In genomic region chr12:56632701-56633464, GRCh38 we compare ENCODE assay signal across 8 cellular contexts. TPM values are rescaled to one million over a fixed set of nuclear protein-coding genes. Genes with fewer than 3 reads are reported as not detected.
DNase-seq lines count a peak whose midpoint lies in the region; ATAC-seq and TF ChIP-seq lines count a peak whose summit lies in the region.

No MANE protein-coding gene starts in this region.

- H3K27me3 Mint-ChIP-seq in activated CD8-positive, alpha-beta memory T cell treated with anti-CD3 and anti-CD28 coated beads, Interleukin-2, amount 10 ng/mL, durations not matched to agents 7 days and 5 days: no peaks in the 10 kb centered on the region

- peaks cover 64% of the 10 kb centered on the region for H3K4me1 Mint-ChIP-seq in activated CD8-positive, alpha-beta memory T cell treated with anti-CD3 and anti-CD28 coated beads, Interleukin-2, amount 10 ng/mL, durations not matched to agents 7 days and 5 days

- TF ChIP-seq CTCF in right lobe of liver (IDR thresholded peaks at IDR 0.05): no peak
- TF ChIP-seq CTCF in tibial artery (IDR thresholded peaks at IDR 0.05): no peak

- peak overlapping the region; percentile 55 for H3K4me3 Mint-ChIP-seq in activated CD8-positive, alpha-beta memory T cell treated with anti-CD3 and anti-CD28 coated beads, Interleukin-2, amount 10 ng/mL, durations not matched to agents 7 days and 5 days

- no peak for TF ChIP-seq POLR2A in right lobe of liver (IDR thresholded peaks at IDR 0.05)

- no peak for ATAC-seq in activated CD8-positive, alpha-beta memory T cell treated with anti-CD3 and anti-CD28 coated beads, Interleukin-2, amount 10 ng/mL, durations not matched to agents 7 days and 5 days
- ATAC-seq in right lobe of liver: no peak

- H3K9me3 Mint-ChIP-seq in activated CD8-positive, alpha-beta memory T cell treated with anti-CD3 and anti-CD28 coated beads, Interleukin-2, amount 10 ng/mL, durations not matched to agents 7 days and 5 days (ENCODE audit: low read depth): no peaks in the 10 kb centered on the region

- H3K4me3 ChIP-seq in right lobe of liver (peak overlapping the region in 1 of 3 donors; percentile 4), tibial artery (peak overlapping the region; percentile 63 to 86)

- DNase-seq in activated CD8-positive, alpha-beta memory T cell treated with anti-CD3 and anti-CD28 coated beads, Interleukin-2, amount 10 ng/mL, durations not matched to agents 7 days and 5 days: no peak
- DNase-seq in activated CD8-positive, alpha-beta memory T cell treated with anti-CD3 and anti-CD28 coated beads, Interleukin-2, amount 50 U/mL, for 48 hours: no peak
- no peak for DNase-seq in right lobe of liver
- no peak for DNase-seq in tibial artery
- no peak for DNase-seq in SIG-M5 (lab: John Stamatoyannopoulos, UW)
- no peak for DNase-seq in AG08395 (ENCODE audit: low spot score)
- no peak for DNase-seq in A172 (ENCODE audit: low spot score)

- H3K9me3 ChIP-seq in right lobe of liver (no peaks in the 10 kb centered on the region), tibial artery (no peaks in the 10 kb centered on the region)

- H3K36me3 Mint-ChIP-seq in activated CD8-positive, alpha-beta memory T cell treated with anti-CD3 and anti-CD28 coated beads, Interleukin-2, amount 10 ng/mL, durations not matched to agents 7 days and 5 days: peaks cover 15% of the 10 kb centered on the region

- H3K4me1 ChIP-seq in right lobe of liver (peaks cover 0 to 55% (median 16%) of the 10 kb centered on the region in 4 donors), tibial artery (peaks cover 0 to 58% (median 52%) of the 10 kb centered on the region in 4 donors)

- CTCF ChIA-PET in activated CD8-positive, alpha-beta memory T cell treated with anti-CD3 and anti-CD28 coated beads, Interleukin-2, amount 10 ng/mL, durations not matched to agents 7 days and 5 days (lab: Charles Lee): interaction anchor here (1.1 kb wide), 1 partner anchor 119 kb away, joined by 3 read pairs; no protein-coding TSS in a partner anchor

- peak overlapping the region; percentile 55 for H3K27ac ChIP-seq in angular gyrus (ENCODE audit: low read depth, low read length)
- H3K27ac ChIP-seq in right lobe of liver: peak overlapping the region in 2 of 3 donors; percentile 33 to 52
- peak overlapping the region; percentile 88 to 92 for H3K27ac ChIP-seq in tibial artery

- H3K36me3 ChIP-seq in right lobe of liver: peaks cover 0 to 6% (median 3%) of the 10 kb centered on the region in 4 donors
- H3K36me3 ChIP-seq in tibial artery: peaks cover 3 to 4% (median 4%) of the 10 kb centered on the region in 3 donors

- peak overlapping the region; percentile 81 for H3K27ac Mint-ChIP-seq in activated CD8-positive, alpha-beta memory T cell treated with anti-CD3 and anti-CD28 coated beads, Interleukin-2, amount 10 ng/mL, durations not matched to agents 7 days and 5 days

- H3K27me3 ChIP-seq in right lobe of liver: no peaks in the 10 kb centered on the region
- no peaks in the 10 kb centered on the region for H3K27me3 ChIP-seq in tibial artery

- intact Hi-C loops in right lobe of liver (cut with DNase I): no loop called here
- intact Hi-C loops in tibial artery (cut with DNase I; ENCODE audit: low total_unique reads): loop anchor here (5.0 kb wide), 1 partner anchor 41 kb away; no protein-coding TSS in a partner anchor

- WGBS in right lobe of liver (ENCODE audit: insufficient coverage, low coverage, low lambda C conversion rate, missing lambda C conversion rate): 8% methylated on average over 2 of the region's 3 CpGs

RNA-seq across cellular contexts. Expression of gene BAZ2A, which starts 2.8 kb away (rescaled TPM):
- 100 to 1,000 TPM; 110 to 113 TPM for total RNA-seq in activated CD8-positive, alpha-beta memory T cell treated with anti-CD3 and anti-CD28 coated beads, Interleukin-2, amount 10 ng/mL, durations not matched to agents 7 days and 5 days
- total RNA-seq in right lobe of liver: 10 to 100 TPM; 21.8 to 45.7 (median 33.4) TPM
- 16.6 and 20.9 TPM in 2 replicates for total RNA-seq in A172 (2014; rRNA removed; shearing (Covaris generic))

RNA-seq across cellular contexts. Expression of gene ATP5F1B, which starts 12.9 kb away (rescaled TPM):
- 100 to 1,000 TPM; 583 to 726 TPM for total RNA-seq in activated CD8-positive, alpha-beta memory T cell treated with anti-CD3 and anti-CD28 coated beads, Interleukin-2, amount 10 ng/mL, durations not matched to agents 7 days and 5 days
- total RNA-seq in right lobe of liver: 100 to 1,000 TPM; 346 to 535 (median 362) TPM
- total RNA-seq in A172 (2014; rRNA removed; shearing (Covaris generic)): 710 and 775 TPM in 2 replicates

RNA-seq across cellular contexts. Expression of gene PTGES3, which starts 55.2 kb away (rescaled TPM):
- 100 to 1,000 TPM; 241 to 268 TPM for total RNA-seq in activated CD8-positive, alpha-beta memory T cell treated with anti-CD3 and anti-CD28 coated beads, Interleukin-2, amount 10 ng/mL, durations not matched to agents 7 days and 5 days
- 100 to 1,000 TPM in 2 of 6 experiments, 10 to 100 TPM in 4; 70.0 to 184 (median 81.8) TPM for total RNA-seq in right lobe of liver
- 188 and 222 TPM in 2 replicates for total RNA-seq in A172 (2014; rRNA removed; shearing (Covaris generic))
